Comparison of ENCODE assay signal across 3 cellular contexts in genomic region chr5:41322826-41323225, GRCh38.
A peak's percentile ranks its signal among the peaks of the same experiment; 100 is the strongest.
DNase-seq lines count a peak whose midpoint lies in the region; ATAC-seq, FAIRE-seq and TF ChIP-seq lines count a peak whose summit lies in the region.
"Not testable (repeated sequence)": the region's sequence is repeated elsewhere in the genome, so short reads cannot be mapped to it uniquely, and the experiment has no call there.

No MANE protein-coding gene starts in this region.

- CTCF ChIA-PET in A549 (lab: Yijun Ruan, JAX); HEK293 (lab: Yijun Ruan, JAX): not testable (repeated sequence)

- not testable (repeated sequence) for TF ChIP-seq POLR2A in A549 (IDR thresholded peaks at IDR 0.05; ENCODE audit: low read length)

- not testable (repeated sequence) for H3K36me3 ChIP-seq in HEK293 (ENCODE audit: control insufficient read depth in 2 of 2, insufficient read depth in 1 of 2, low read length in 2 of 2)

- TF ChIP-seq EP300 in A549 (IDR thresholded peaks at IDR 0.05): not testable (repeated sequence)

- WGBS in A549 (ENCODE audit: missing lambda C conversion rate): 28% methylated on average over 3 of the region's 3 CpGs

- not testable (repeated sequence) for H3K4me2 ChIP-seq in A549

- POLR2A ChIA-PET in A549 (lab: Yijun Ruan, JAX); HEK293 (lab: Yijun Ruan, JAX): not testable (repeated sequence)

- H3K4me3 ChIP-seq in A549; HEK293 (ENCODE audit: low read depth, low read length): not testable (repeated sequence)

- ATAC-seq in A549, SK-N-SH treated with all-trans-retinoic acid at 6 μM for 48 hours: not testable (repeated sequence)

- not testable (repeated sequence) for DNase-seq in A549 (ENCODE audit: low read depth in 1 of 2, low spot score in 1 of 2)

- TF ChIP-seq RAD21 in A549 (conservative IDR thresholded peaks at IDR 0.05 in 1 of 2, IDR thresholded peaks at IDR 0.05 in 1 of 2): not testable (repeated sequence)

- not testable (repeated sequence) for H3K4me1 ChIP-seq in A549; HEK293 (ENCODE audit: control insufficient read depth, insufficient read depth, low read length)

- FAIRE-seq in A549 (lab: Jason Lieb, UNC): not testable (repeated sequence)

- not testable (repeated sequence) for TF ChIP-seq CTCF in A549 (IDR thresholded peaks at IDR 0.05); HEK293 (tag by site-specific recombination; IDR thresholded peaks at IDR 0.05)

- H3K27ac ChIP-seq in A549; HEK293 (ENCODE audit: extremely low read depth, low read depth, low read length): not testable (repeated sequence)

- H3K9me3 ChIP-seq in A549; HEK293 (ENCODE audit: control insufficient read depth, insufficient read depth, low read depth, low read length): not testable (repeated sequence)

TF ChIP-seq in A549, 52 proteins besides CTCF, POLR2A, EP300 and RAD21:
- TF ChIP-seq KDM1A (IDR thresholded peaks at IDR 0.05; ENCODE audit: low read depth): 0 out of 2 replicates have a peak, but pooled peaks have one; percentile 16
TF ChIP-seq in A549: peak in this region for 1; not testable (repeated sequence) for 51.

TF ChIP-seq in HEK293, 187 proteins besides CTCF, POLR2A, EP300 and RAD21:
- TF ChIP-seq ZNF146 (tag by site-specific recombination; IDR thresholded peaks at IDR 0.05): peak; percentile 51

TF ChIP-seq in SK-N-SH treated with all-trans-retinoic acid at 6 μM for 48 hours, 23 proteins besides CTCF, POLR2A, EP300 and RAD21:
- TF ChIP-seq ZNF8 (CRISPR knock-in tag; IDR thresholded peaks at IDR 0.05): peak; percentile 94
TF ChIP-seq in SK-N-SH treated with all-trans-retinoic acid at 6 μM for 48 hours: peak in this region for 1; not testable (repeated sequence) for 22.
